In the genomic region with DNA sequence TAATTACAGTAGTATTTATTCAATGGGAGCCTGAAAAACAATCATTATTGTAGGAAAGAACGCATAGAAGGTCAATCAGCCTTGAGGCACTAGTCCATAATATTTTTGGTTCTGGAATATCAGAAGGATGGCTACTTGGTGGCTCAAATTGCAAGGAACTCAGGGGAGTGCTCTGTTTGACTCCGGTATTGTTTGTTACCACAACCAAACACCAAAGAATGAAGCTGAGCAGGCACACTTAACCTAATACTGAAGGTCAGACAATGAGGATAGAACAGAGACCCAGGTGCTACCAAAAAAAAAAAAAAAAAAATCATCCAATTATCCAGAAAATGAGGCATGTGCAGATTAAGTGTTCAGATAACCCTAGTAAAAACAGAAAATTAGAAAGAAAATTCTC, we compare ENCODE assay signal across 16 cellular contexts. TPM values are rescaled to one million over a fixed set of nuclear protein-coding genes. Genes with fewer than 3 reads are reported as not detected.
DNase-seq lines count a peak whose midpoint lies in the region; ATAC-seq and TF ChIP-seq lines count a peak whose summit lies in the region.
"Had no signal": no experiment of that assay in that cellular context is flagged by ENCODE, and none has a peak within 500 bp of the region (broad histone marks: within the 10 kb centered on the region; RNA-seq: fewer than 3 reads in every experiment).

No MANE protein-coding gene starts in this region.

- no peaks in the 10 kb centered on the region for H3K27me3 Mint-ChIP-seq in activated naive CD4-positive, alpha-beta T cell treated with anti-CD3 and anti-CD28 coated beads, Interleukin-2, amount 10 ng/mL, durations not matched to agents 7 days and 5 days

- peak overlapping the region; percentile 95 for H3K27ac Mint-ChIP-seq in activated naive CD4-positive, alpha-beta T cell treated with anti-CD3 and anti-CD28 coated beads, Interleukin-2, amount 10 ng/mL, durations not matched to agents 7 days and 5 days
- peak overlapping the region; percentile 83 to 89 for H3K27ac Mint-ChIP-seq in activated naive CD4-positive, alpha-beta T cell treated with anti-CD3 and anti-CD28 coated beads, Interleukin-2, amount 50 U/mL, for 72 hours

- no peak for TF ChIP-seq EP300 in sigmoid colon (IDR thresholded peaks at IDR 0.05)

- peaks cover 49% of the 10 kb centered on the region for H3K36me3 Mint-ChIP-seq in activated naive CD4-positive, alpha-beta T cell treated with anti-CD3 and anti-CD28 coated beads, Interleukin-2, amount 10 ng/mL, durations not matched to agents 7 days and 5 days
- H3K36me3 Mint-ChIP-seq in activated naive CD4-positive, alpha-beta T cell treated with anti-CD3 and anti-CD28 coated beads, Interleukin-2, amount 50 U/mL, for 72 hours: peaks cover 46 to 74% of the 10 kb centered on the region in 2 donors

- H3K4me1 ChIP-seq in thymus (ENCODE audit: control insufficient read depth, insufficient read depth, low read length): peaks cover 5% of the 10 kb centered on the region
- no peaks in the 10 kb centered on the region for H3K4me1 ChIP-seq in sigmoid colon
- no peaks in the 10 kb centered on the region for H3K4me1 ChIP-seq in upper lobe of right lung
- H3K4me1 ChIP-seq: breast epithelium, right lobe of liver had no signal

- H3K27me3 ChIP-seq in thymus (ENCODE audit: control insufficient read depth, insufficient read depth): no peaks in the 10 kb centered on the region
- no peaks in the 10 kb centered on the region for H3K27me3 ChIP-seq in sigmoid colon
- peaks cover under 1% of the 10 kb centered on the region for H3K27me3 ChIP-seq in upper lobe of right lung
- H3K27me3 ChIP-seq: transverse colon had no signal

- no peak for DNase-seq in activated naive CD4-positive, alpha-beta T cell treated with anti-CD3 and anti-CD28 coated beads, Interleukin-2, amount 10 ng/mL, durations not matched to agents 7 days and 5 days
- no peak for DNase-seq in activated naive CD4-positive, alpha-beta T cell treated with Interleukin-2 at 50 U/mL for 16 hours
- DNase-seq in NCI-H2029 (lab: John Stamatoyannopoulos, UW): peak; percentile 40
- no peak for DNase-seq in activated naive CD4-positive, alpha-beta T cell treated with anti-CD3 and anti-CD28 coated beads, Interleukin-2, amount 50 U/mL, for 72 hours (ENCODE audit: low spot score in 2 of 2)
- no peak for DNase-seq in sigmoid colon
- DNase-seq in upper lobe of right lung: no peak
- DNase-seq: cortex of kidney, EL, hippocampal formation, NCI-H1930, NCI-H510A, right lobe of liver, transverse colon, WERI-Rb-1 had no signal

- TF ChIP-seq CTCF in sigmoid colon (IDR thresholded peaks at IDR 0.05): no peak
- no peak for TF ChIP-seq CTCF in upper lobe of right lung (IDR thresholded peaks at IDR 0.05)

- peaks cover 4% of the 10 kb centered on the region for H3K36me3 ChIP-seq in thymus (ENCODE audit: control insufficient read depth, insufficient read depth)
- H3K36me3 ChIP-seq in sigmoid colon: no peaks in the 10 kb centered on the region
- no peaks in the 10 kb centered on the region for H3K36me3 ChIP-seq in upper lobe of right lung
- H3K36me3 ChIP-seq: breast epithelium, right lobe of liver, transverse colon, WERI-Rb-1 had no signal

- H3K4me3 Mint-ChIP-seq in activated naive CD4-positive, alpha-beta T cell treated with anti-CD3 and anti-CD28 coated beads, Interleukin-2, amount 10 ng/mL, durations not matched to agents 7 days and 5 days: peak overlapping the region; percentile 86

- H3K9me3 ChIP-seq in thymus (ENCODE audit: control insufficient read depth) (no peaks in the 10 kb centered on the region), sigmoid colon (no peaks in the 10 kb centered on the region), upper lobe of right lung (no peaks in the 10 kb centered on the region)
- H3K9me3 ChIP-seq: breast epithelium, right lobe of liver, transverse colon had no signal

- TF ChIP-seq POLR2A in sigmoid colon (IDR thresholded peaks at IDR 0.05): no peak

- no peak for ATAC-seq in activated naive CD4-positive, alpha-beta T cell treated with anti-CD3 and anti-CD28 coated beads, Interleukin-2, amount 50 U/mL, for 72 hours
- no peak for ATAC-seq in upper lobe of right lung
- ATAC-seq: right lobe of liver had no signal

- H3K27ac ChIP-seq in thymus (ENCODE audit: low read depth) (peak overlapping the region; percentile 86), sigmoid colon (no peak overlapping the region), upper lobe of right lung (no peak overlapping the region)
- H3K27ac ChIP-seq: breast epithelium, right lobe of liver, transverse colon, WERI-Rb-1 had no signal

- no peaks in the 10 kb centered on the region for H3K9me3 Mint-ChIP-seq in activated naive CD4-positive, alpha-beta T cell treated with anti-CD3 and anti-CD28 coated beads, Interleukin-2, amount 10 ng/mL, durations not matched to agents 7 days and 5 days
- H3K9me3 Mint-ChIP-seq in activated naive CD4-positive, alpha-beta T cell treated with anti-CD3 and anti-CD28 coated beads, Interleukin-2, amount 50 U/mL, for 72 hours: no peaks in the 10 kb centered on the region

- peak overlapping the region; percentile 65 for H3K4me3 ChIP-seq in thymus (ENCODE audit: low read length)
- H3K4me3 ChIP-seq in sigmoid colon: no peak overlapping the region
- H3K4me3 ChIP-seq in upper lobe of right lung: no peak overlapping the region
- H3K4me3 ChIP-seq: breast epithelium, right lobe of liver, transverse colon had no signal

- peaks cover 62% of the 10 kb centered on the region for H3K4me1 Mint-ChIP-seq in activated naive CD4-positive, alpha-beta T cell treated with anti-CD3 and anti-CD28 coated beads, Interleukin-2, amount 10 ng/mL, durations not matched to agents 7 days and 5 days

- 49% methylated on average over 2 of the region's 2 CpGs for WGBS in thymus
- WGBS in sigmoid colon, 2 donors: 80 to 95% methylated on average over 2 of the region's 2 CpGs

- CTCF ChIA-PET in activated naive CD4-positive, alpha-beta T cell treated with anti-CD3 and anti-CD28 coated beads, Interleukin-2, amount 10 ng/mL, durations not matched to agents 7 days and 5 days (lab: Charles Lee): interaction anchor here (0.6 to 1.3 kb wide), 4 partner anchors 10 to 277 kb away, joined by 3 to 5 read pairs (median 3); no protein-coding TSS in a partner anchor

- intact Hi-C loops in sigmoid colon (cut with DNase I): no loop called here
- intact Hi-C loops in upper lobe of right lung (cut with DNase I): no loop called here

RNA-seq across cellular contexts. Expression of a gene that starts 11.1 kb away (rescaled TPM):
- 100 to 1,000 TPM; 279 to 444 TPM for total RNA-seq in activated naive CD4-positive, alpha-beta T cell treated with anti-CD3 and anti-CD28 coated beads, Interleukin-2, amount 50 U/mL, for 72 hours
- polyA plus RNA-seq in thymus (172 TPM), sigmoid colon (10 to 100 TPM in 1 of 3 donors, 1 to 10 TPM in 2; 5.5 to 24.1 (median 9.0) TPM)
- total RNA-seq in sigmoid colon (100 to 1,000 TPM in 2 of 4 donors, 10 to 100 TPM in 2; 56.7 to 135 (median 93.4) TPM), upper lobe of right lung (28.4 TPM)
